ENCODE assay signal across 12 cellular contexts in the genomic region with DNA sequence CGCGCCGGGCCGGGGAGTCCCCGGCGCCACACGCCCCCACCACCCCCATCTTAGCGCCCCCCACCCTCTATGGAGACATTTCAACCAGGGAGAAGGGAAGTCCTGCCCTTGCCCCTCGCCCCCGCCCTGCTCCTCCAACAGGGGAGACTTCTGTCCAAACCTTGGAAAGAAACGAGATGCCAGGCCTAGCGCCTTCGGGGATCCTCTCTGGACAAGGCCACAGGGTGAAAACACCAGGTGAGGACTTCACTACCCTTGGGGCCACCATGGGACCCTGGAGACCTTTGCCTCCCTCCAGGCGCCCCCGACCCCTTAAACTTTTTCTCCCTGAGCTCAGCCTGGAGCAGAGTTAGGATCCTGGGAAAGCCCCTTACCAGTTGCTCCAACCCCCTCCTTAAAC. TPM values are rescaled to one million over a fixed set of nuclear protein-coding genes. Genes with fewer than 3 reads are reported as not detected.
DNase-seq lines count a peak whose midpoint lies in the region; ATAC-seq and TF ChIP-seq lines count a peak whose summit lies in the region.
"Had no signal": no experiment of that assay in that cellular context is flagged by ENCODE, and none has a peak within 500 bp of the region (broad histone marks: within the 10 kb centered on the region; RNA-seq: fewer than 3 reads in every experiment).

No MANE protein-coding gene starts in this region.

- intact Hi-C loops in esophagus muscularis mucosa (cut with DNase I) (no loop called here), prostate gland (cut with DNase I) (loop anchor here (2.0 kb wide), 2 partner anchors 22 to 30 kb away; a partner anchor contains a TSS), right lobe of liver (cut with DNase I) (loop anchor here in 1 of 2 donors (10.0 kb wide), 1 partner anchor 256 kb away; no protein-coding TSS in a partner anchor)

- peak; percentile 16 for DNase-seq in AG20443 (ENCODE audit: low spot score)
- peak; percentile 70 for DNase-seq in HuH-7.5 (ENCODE audit: low spot score)
- no peak for DNase-seq in esophagus muscularis mucosa (ENCODE audit: extremely low spot score)
- DNase-seq in prostate gland (ENCODE audit: low spot score) = no peak
- no peak for DNase-seq in OCI-M1 (lab: John Stamatoyannopoulos, UW)
- DNase-seq in OCI-M2 (lab: John Stamatoyannopoulos, UW; ENCODE audit: unreplicated experiment) = no peak
- no peak for DNase-seq in activated naive CD4-positive, alpha-beta T cell treated with anti-CD3 and anti-CD28 coated beads, Interleukin-2, amount 50 U/mL, for 16 hours
- DNase-seq in right lobe of liver = no peak

- TF ChIP-seq CTCF in esophagus muscularis mucosa (IDR thresholded peaks at IDR 0.05) (no peak), prostate gland (IDR thresholded peaks at IDR 0.05) (no peak), right lobe of liver (IDR thresholded peaks at IDR 0.05) (no peak)

- H3K9me3 ChIP-seq in esophagus muscularis mucosa (no peaks in the 10 kb centered on the region), prostate gland (no peaks in the 10 kb centered on the region), right lobe of liver (no peaks in the 10 kb centered on the region)
- H3K9me3 ChIP-seq: HAP-1, pancreas, thyroid gland had no signal

- H3K36me3 ChIP-seq in esophagus muscularis mucosa (peaks cover 0 to 4% (median 0%) of the 10 kb centered on the region in 4 donors), prostate gland (no peaks in the 10 kb centered on the region), right lobe of liver (no peaks in the 10 kb centered on the region)
- H3K36me3 ChIP-seq: HAP-1, pancreas, thyroid gland had no signal

- WGBS in esophagus muscularis mucosa = 64% methylated on average over 2 of the region's 15 CpGs
- WGBS in prostate gland = 34% methylated on average over 6 of the region's 15 CpGs
- 28% methylated on average over 4 of the region's 15 CpGs for WGBS in right lobe of liver (ENCODE audit: insufficient coverage, low coverage, low lambda C conversion rate, missing lambda C conversion rate)

- no peak for TF ChIP-seq POLR2A in esophagus muscularis mucosa (IDR thresholded peaks at IDR 0.05; ENCODE audit: low read depth)
- no peak for TF ChIP-seq POLR2A in prostate gland (IDR thresholded peaks at IDR 0.05)
- no peak for TF ChIP-seq POLR2A in right lobe of liver (IDR thresholded peaks at IDR 0.05)

- H3K27ac ChIP-seq in esophagus muscularis mucosa (replicated peaks in 1 of 4) (peak overlapping the region; percentile 83 to 87 (median 85)), prostate gland (peak overlapping the region; percentile 58 to 69), right lobe of liver (no peak overlapping the region)
- H3K27ac ChIP-seq: pancreas, thyroid gland had no signal

- H3K27me3 ChIP-seq in esophagus muscularis mucosa (peaks cover 0 to 9% (median 0%) of the 10 kb centered on the region in 4 donors), prostate gland (replicated peaks; ENCODE audit: insufficient read depth) (peaks cover 4% of the 10 kb centered on the region), right lobe of liver (no peaks in the 10 kb centered on the region)
- H3K27me3 ChIP-seq: thyroid gland had no signal

- ATAC-seq in right lobe of liver = no peak

- TF ChIP-seq EP300 in esophagus muscularis mucosa (IDR thresholded peaks at IDR 0.05) = no peak

- peaks cover 6 to 61% (median 56%) of the 10 kb centered on the region in 4 donors for H3K4me1 ChIP-seq in esophagus muscularis mucosa
- no peaks in the 10 kb centered on the region for H3K4me1 ChIP-seq in prostate gland (replicated peaks)
- H3K4me1 ChIP-seq in right lobe of liver = no peaks in the 10 kb centered on the region
- H3K4me1 ChIP-seq: HAP-1 had no signal

- H3K4me3 ChIP-seq in esophagus muscularis mucosa (peak overlapping the region; percentile 55 to 70 (median 60)), prostate gland (no peak overlapping the region), right lobe of liver (no peak overlapping the region)
- H3K4me3 ChIP-seq: thyroid gland had no signal

RNA-seq across cellular contexts. Expression of a gene that starts 11.6 kb away (rescaled TPM):
- 1 to 10 TPM; 1.2 to 2.9 (median 1.5) TPM for total RNA-seq in esophagus muscularis mucosa
- under 1 TPM in 1 of 2 donors, not detected in 1; 0.74 TPM for total RNA-seq in prostate gland
- not detected for total RNA-seq in right lobe of liver
- total RNA-seq: kidney epithelial cell, thyroid gland had no signal

RNA-seq across cellular contexts. Expression of a gene that starts 29.4 kb away (rescaled TPM):
- total RNA-seq in esophagus muscularis mucosa (10 to 100 TPM; 46.1 to 51.5 (median 48.7) TPM), prostate gland (10 to 100 TPM; 44.2 to 51.2 TPM), right lobe of liver (10 to 100 TPM; 17.6 to 34.1 (median 28.6) TPM)

RNA-seq across cellular contexts. Expression of a gene that starts 37.7 kb away (rescaled TPM):
- total RNA-seq in esophagus muscularis mucosa (1 to 10 TPM in 3 of 4 donors, under 1 TPM in 1; 0.50 to 3.6 (median 1.7) TPM), prostate gland (10 to 100 TPM; 10.1 to 12.5 TPM), right lobe of liver (1 to 10 TPM in 4 of 6 experiments, under 1 TPM in 2; 0.35 to 2.2 (median 1.1) TPM)

RNA-seq across cellular contexts. Expression of a gene that starts 57.5 kb away (rescaled TPM):
- total RNA-seq in esophagus muscularis mucosa (10 to 100 TPM; 28.7 to 50.4 (median 37.7) TPM), prostate gland (10 to 100 TPM; 23.9 to 27.0 TPM), right lobe of liver (1 to 10 TPM; 2.0 to 5.3 (median 3.2) TPM)

Comparison
In these comparisons a context has a peak if more than half of its experiments do, and no peak if none do; other contexts are left out.
1. DNase-seq: peak in AG20443 (single experiment) and HuH-7.5 (single experiment); none in esophagus muscularis mucosa (single experiment), prostate gland (single experiment), OCI-M1 (single experiment), OCI-M2 (single experiment), activated naive CD4-positive, alpha-beta T cell treated with anti-CD3 and anti-CD28 coated beads, Interleukin-2, amount 50 U/mL, for 16 hours (single experiment) and right lobe of liver (0 of 3).
2. H3K27ac ChIP-seq: peak in esophagus muscularis mucosa (4 of 4) and prostate gland (2 of 2); none in right lobe of liver (0 of 3).
3. H3K4me3 ChIP-seq: peak in esophagus muscularis mucosa (4 of 4); none in prostate gland (0 of 2) and right lobe of liver (0 of 3).